Comparison of ENCODE assay signal across 8 cellular contexts in the genomic region with DNA sequence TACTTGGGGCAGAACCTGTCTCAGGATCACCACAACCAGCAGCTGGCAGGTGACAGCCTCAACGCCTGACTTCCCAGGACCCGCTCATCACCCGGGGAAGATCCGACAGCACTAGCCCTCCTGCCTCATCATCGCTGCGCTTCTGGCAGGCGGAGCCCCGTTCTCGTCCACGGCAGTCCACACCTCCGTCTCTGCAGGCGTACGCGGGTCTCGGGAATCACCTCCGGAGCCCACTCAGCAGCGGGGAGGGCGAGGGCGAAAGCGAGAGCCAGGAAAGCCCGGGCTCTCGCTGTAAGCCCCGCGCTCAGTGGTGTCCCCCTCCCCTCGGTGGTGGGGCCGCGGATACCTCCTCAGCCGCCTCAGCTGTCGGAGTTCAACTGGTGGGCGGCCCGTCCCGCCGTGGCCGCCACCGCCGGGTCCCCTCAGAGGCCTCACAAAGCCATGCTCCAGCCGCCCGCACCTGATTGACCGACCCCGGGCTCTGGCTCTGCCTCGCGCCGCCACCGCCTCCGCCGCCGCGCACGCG. TPM values are rescaled to one million over a fixed set of nuclear protein-coding genes. Genes with fewer than 3 reads are reported as not detected.
DNase-seq lines count a peak whose midpoint lies in the region; ATAC-seq and TF ChIP-seq lines count a peak whose summit lies in the region.

No MANE protein-coding gene starts in this region.

- peak overlapping the region; percentile 74 for H3K4me3 Mint-ChIP-seq in activated CD8-positive, alpha-beta T cell treated with anti-CD3 and anti-CD28 coated beads, Interleukin-2, amount 10 ng/mL, durations not matched to agents 7 days and 5 days

- no peak overlapping the region for H3K27ac ChIP-seq in HUES6 (ENCODE audit: low read depth, low read length)
- no peak overlapping the region for H3K27ac ChIP-seq in psoas muscle

- 2 to 36% (median 2%) methylated on average over 12 to 50 of the region's 50 CpGs for WGBS in psoas muscle, 3 donors

- no peaks in the 10 kb centered on the region for H3K27me3 Mint-ChIP-seq in activated CD8-positive, alpha-beta T cell treated with anti-CD3 and anti-CD28 coated beads, Interleukin-2, amount 10 ng/mL, durations not matched to agents 7 days and 5 days (ENCODE audit: low read depth)

- intact Hi-C loops in psoas muscle (cut with DNase I): no loop called here

- H3K9me3 Mint-ChIP-seq in activated CD8-positive, alpha-beta T cell treated with anti-CD3 and anti-CD28 coated beads, Interleukin-2, amount 10 ng/mL, durations not matched to agents 7 days and 5 days (ENCODE audit: insufficient read depth): no peaks in the 10 kb centered on the region

- DNase-seq in DMS53 treated with DMSO at 0.1 percent for 48 hours (lab: John Stamatoyannopoulos, UW; ENCODE audit: unreplicated experiment): peak; percentile 31
- peak; percentile 34 for DNase-seq in activated CD8-positive, alpha-beta T cell treated with anti-CD3 and anti-CD28 coated beads, Interleukin-2, amount 10 ng/mL, durations not matched to agents 7 days and 5 days
- no peak for DNase-seq in fibroblast of villous mesenchyme (ENCODE audit: low read depth)
- no peak for DNase-seq in psoas muscle
- no peak for DNase-seq in NCI-H187 treated with DMSO at 0.1 percent for 48 hours (lab: John Stamatoyannopoulos, UW)
- no peak for DNase-seq in HT-29 (ENCODE audit: low spot score)

- H3K9me3 ChIP-seq in HUES6 (ENCODE audit: control insufficient read depth, insufficient read depth, low read depth, low read length) (no peaks in the 10 kb centered on the region), psoas muscle (no peaks in the 10 kb centered on the region)

- TF ChIP-seq CTCF in fibroblast of villous mesenchyme (IDR thresholded peaks at IDR 0.05; ENCODE audit: insufficient read depth, low read depth, low read length) (no peak), psoas muscle (IDR thresholded peaks at IDR 0.05) (no peak)

- no peak overlapping the region for H3K9ac ChIP-seq in HUES6 (ENCODE audit: low read length)

- H3K4me3 ChIP-seq in HUES6 (ENCODE audit: low read depth, low read length) (peak overlapping the region; percentile 86), fibroblast of villous mesenchyme (ENCODE audit: low read depth, low read length) (peak overlapping the region; percentile 47), psoas muscle (peak overlapping the region; percentile 66)

- H3K36me3 Mint-ChIP-seq in activated CD8-positive, alpha-beta T cell treated with anti-CD3 and anti-CD28 coated beads, Interleukin-2, amount 10 ng/mL, durations not matched to agents 7 days and 5 days (ENCODE audit: low read depth): no peaks in the 10 kb centered on the region

- no peaks in the 10 kb centered on the region for H3K4me1 ChIP-seq in HUES6 (ENCODE audit: control insufficient read depth, insufficient read depth, low read length)
- H3K4me1 ChIP-seq in psoas muscle: no peaks in the 10 kb centered on the region

- H3K27ac Mint-ChIP-seq in activated CD8-positive, alpha-beta T cell treated with anti-CD3 and anti-CD28 coated beads, Interleukin-2, amount 10 ng/mL, durations not matched to agents 7 days and 5 days: peak overlapping the region; percentile 77

- H3K27me3 ChIP-seq in HUES6 (ENCODE audit: control insufficient read depth, insufficient read depth, low read length) (peaks cover 50% of the 10 kb centered on the region), psoas muscle (ENCODE audit: insufficient read depth in 3 of 3, low read length in 2 of 3) (peaks cover 0 to 44% (median 4%) of the 10 kb centered on the region in 3 donors)

- POLR2A ChIA-PET in activated CD8-positive, alpha-beta T cell treated with anti-CD3 and anti-CD28 coated beads, Interleukin-2, amount 10 ng/mL, durations not matched to agents 7 days and 5 days (lab: Charles Lee): interaction anchor here (0.6 to 1.4 kb wide), 4 partner anchors 65 to 1162 kb away, joined by 3 to 5 read pairs (median 4); a partner anchor contains a TSS

- peaks cover 22% of the 10 kb centered on the region for H3K4me1 Mint-ChIP-seq in activated CD8-positive, alpha-beta T cell treated with anti-CD3 and anti-CD28 coated beads, Interleukin-2, amount 10 ng/mL, durations not matched to agents 7 days and 5 days (ENCODE audit: low read depth)

- H3K36me3 ChIP-seq in HUES6 (ENCODE audit: control insufficient read depth, insufficient read depth, low read length) (no peaks in the 10 kb centered on the region), psoas muscle (ENCODE audit: insufficient read depth in 1 of 2, low read depth in 1 of 2) (no peaks in the 10 kb centered on the region)

- CTCF ChIA-PET in activated CD8-positive, alpha-beta T cell treated with anti-CD3 and anti-CD28 coated beads, Interleukin-2, amount 10 ng/mL, durations not matched to agents 7 days and 5 days (lab: Charles Lee): no interaction called here

- peak; percentile 36 for ATAC-seq in GM21381 (IDR thresholded peaks at IDR 0.05; ENCODE audit: unreplicated experiment)
- ATAC-seq in activated CD8-positive, alpha-beta T cell treated with anti-CD3 and anti-CD28 coated beads, Interleukin-2, amount 10 ng/mL, durations not matched to agents 7 days and 5 days: peak; percentile 42
- ATAC-seq in psoas muscle: peak in 1 of 4 donors; percentile 59

RNA-seq across cellular contexts. Expression of a gene that starts 0.5 kb away (rescaled TPM):
- 10 to 100 TPM; 11.0 to 11.1 TPM for total RNA-seq in activated CD8-positive, alpha-beta T cell treated with anti-CD3 and anti-CD28 coated beads, Interleukin-2, amount 10 ng/mL, durations not matched to agents 7 days and 5 days
- total RNA-seq in fibroblast of villous mesenchyme (1.9 and 4.7 TPM in 2 replicates), psoas muscle (under 1 TPM; 0.11 to 0.36 (median 0.34) TPM)
- polyA plus RNA-seq in psoas muscle: under 1 TPM; 0.10 to 0.16 (median 0.14) TPM
- total RNA-seq in HT-29 (2014; rRNA removed; shearing (Covaris generic)): not detected in 2 replicates

Comparison
In these comparisons a context has a peak if more than half of its experiments do, and no peak if none do; other contexts are left out.
1. DNase-seq: peak in DMS53 treated with DMSO at 0.1 percent for 48 hours (single experiment) and activated CD8-positive, alpha-beta T cell treated with anti-CD3 and anti-CD28 coated beads, Interleukin-2, amount 10 ng/mL, durations not matched to agents 7 days and 5 days (single experiment); none in fibroblast of villous mesenchyme (single experiment), psoas muscle (0 of 2), NCI-H187 treated with DMSO at 0.1 percent for 48 hours (single experiment) and HT-29 (single experiment).
2. Peak in every context shown above with its lines, with median percentiles within 50 percentile points of each other: H3K4me3 ChIP-seq.